ENCODE assay signal across 1 cellular context in genomic region chr22:31497148-31497938, GRCh38.
TF ChIP-seq lines count a peak whose summit lies in the region.

No MANE protein-coding gene starts in this region.

TF ChIP-seq in GM23338, 12 proteins besides CTCF, POLR2A, EP300 and RAD21 (continued from another document):
- TF ChIP-seq ZNF462 (CRISPR knock-in tag; IDR thresholded peaks at IDR 0.05) = no peak
- no peak for TF ChIP-seq NANOG (IDR thresholded peaks at IDR 0.05; ENCODE audit: borderline replicate concordance)
- no peak for TF ChIP-seq CREB1 (CRISPR knock-in tag; IDR thresholded peaks at IDR 0.05; ENCODE audit: low read depth)
- no peak for TF ChIP-seq JUNB (IDR thresholded peaks at IDR 0.05; ENCODE audit: unreplicated experiment)
- no peak for TF ChIP-seq ETS1 (IDR thresholded peaks at IDR 0.05)
- no peak for TF ChIP-seq ZNF114 (CRISPR knock-in tag; IDR thresholded peaks at IDR 0.05)
